In genomic region chr13:107650081-107650701, GRCh38 we compare ENCODE assay signal across 7 cellular contexts.
DNase-seq lines count a peak whose midpoint lies in the region; ATAC-seq and TF ChIP-seq lines count a peak whose summit lies in the region.

No MANE protein-coding gene starts in this region.

- H3K27ac ChIP-seq in GM23338 (ENCODE audit: low read depth): no peak overlapping the region
- no peak overlapping the region for H3K27ac ChIP-seq in ovary

- H3K27me3 Mint-ChIP-seq in GM23338 (ENCODE audit: insufficient read depth, low read depth, poor library complexity): peaks cover 6% of the 10 kb centered on the region

- TF ChIP-seq CTCF in GM12875 (IDR thresholded peaks at IDR 0.05; ENCODE audit: borderline replicate concordance, insufficient read depth, low read depth, low read length) (peak; percentile 88), GM23338 (conservative IDR thresholded peaks at IDR 0.05; ENCODE audit: low read depth in 2 of 2) (peak; percentile 84 to 96), ovary (IDR thresholded peaks at IDR 0.05) (peak in 2 of 3 donors; percentile 22 to 41)

- H3K27me3 ChIP-seq in GM23338 (ENCODE audit: insufficient read depth) (no peaks in the 10 kb centered on the region), ovary (no peaks in the 10 kb centered on the region)

- H3K36me3 ChIP-seq in GM23338 (ENCODE audit: insufficient read depth) (no peaks in the 10 kb centered on the region), ovary (no peaks in the 10 kb centered on the region)

- peaks cover 7% of the 10 kb centered on the region; the same call in 1 of the 2 replicates for H3K79me2 ChIP-seq in GM23338 (replicated peaks; ENCODE audit: insufficient read depth)

- no peak overlapping the region for H3K27ac Mint-ChIP-seq in GM23338

- H3K4me3 ChIP-seq in GM12875 (ENCODE audit: low read depth, low read length) (no peak overlapping the region), GM23338 (no peak overlapping the region), ovary (no peak overlapping the region)

- no peaks in the 10 kb centered on the region for H3K9me3 Mint-ChIP-seq in GM23338

- DNase-seq in GM23338 (ENCODE audit: low spot score) (peak; percentile 83), KG1 (lab: John Stamatoyannopoulos, UW) (peak; percentile 3), foreskin melanocyte (peak; percentile 5), ovary (peak in 4 of 5 donors; percentile 30 to 58 (median 47)), COLO829 (ENCODE audit: low spot score) (no peak)
- DNase-seq in activated CD8-positive, alpha-beta memory T cell treated with anti-CD3 and anti-CD28 coated beads for 24 hours: peak; percentile 60

- peaks cover 10% of the 10 kb centered on the region for H3K4me1 ChIP-seq in GM23338 (ENCODE audit: insufficient read depth)
- peaks cover 1% of the 10 kb centered on the region for H3K4me1 ChIP-seq in ovary (ENCODE audit: insufficient read depth)

- ATAC-seq in GM23338: peak; percentile 99

- H3K36me3 Mint-ChIP-seq in GM23338 (ENCODE audit: low read depth): no peaks in the 10 kb centered on the region

- H3K4me3 Mint-ChIP-seq in GM23338: no peak overlapping the region

- H3K9me3 ChIP-seq in ovary: no peaks in the 10 kb centered on the region

- 24 to 27% (median 26%) methylated on average over 15 of the region's 15 CpGs for WGBS in ovary, 3 donors

- peaks cover 15% of the 10 kb centered on the region for H3K4me1 Mint-ChIP-seq in GM23338

- H3F3A ChIP-seq in GM23338 (replicated peaks; ENCODE audit: low read depth): no peaks in the 10 kb centered on the region

- H4K20me1 ChIP-seq in GM23338 (replicated peaks; ENCODE audit: insufficient read depth): no peaks in the 10 kb centered on the region

- H2AFZ ChIP-seq in GM23338: no peak overlapping the region

- TF ChIP-seq EP300 in ovary (IDR thresholded peaks at IDR 0.05): no peak

- no peak for TF ChIP-seq POLR2A in ovary (IDR thresholded peaks at IDR 0.05)

- intact Hi-C loops in ovary (cut with DNase I): no loop called here

- H3K9me2 ChIP-seq in GM23338 (ENCODE audit: insufficient read depth): no peaks in the 10 kb centered on the region

- no peak overlapping the region for H3K4me2 ChIP-seq in GM23338

TF ChIP-seq in GM23338, 12 proteins besides CTCF, POLR2A, EP300 and RAD21:
- no peak for TF ChIP-seq REST (IDR thresholded peaks at IDR 0.05; ENCODE audit: unreplicated experiment)
- TF ChIP-seq ETS1 (IDR thresholded peaks at IDR 0.05): no peak
- no peak for TF ChIP-seq STAT1 (IDR thresholded peaks at IDR 0.05; ENCODE audit: unreplicated experiment)
- no peak for TF ChIP-seq ZNF462 (CRISPR knock-in tag; IDR thresholded peaks at IDR 0.05)
- TF ChIP-seq ZNF114 (CRISPR knock-in tag; IDR thresholded peaks at IDR 0.05): no peak
- TF ChIP-seq EZH2 (IDR thresholded peaks at IDR 0.05; ENCODE audit: low read depth, unreplicated experiment): no peak
- no peak for TF ChIP-seq NANOG (IDR thresholded peaks at IDR 0.05; ENCODE audit: borderline replicate concordance)
- TF ChIP-seq EZH2phosphoT487 (IDR thresholded peaks at IDR 0.05; ENCODE audit: unreplicated experiment): no peak
- no peak for TF ChIP-seq JUNB (IDR thresholded peaks at IDR 0.05; ENCODE audit: unreplicated experiment)
- TF ChIP-seq CREB1 (CRISPR knock-in tag; IDR thresholded peaks at IDR 0.05; ENCODE audit: low read depth): no peak
- no peak for TF ChIP-seq ZNF331 (CRISPR knock-in tag; IDR thresholded peaks at IDR 0.05; ENCODE audit: low read depth)
- no peak for TF ChIP-seq POLR2AphosphoS5 (IDR thresholded peaks at IDR 0.05; ENCODE audit: low read depth)

Comparison
In these comparisons a context has a peak if more than half of its experiments do, and no peak if none do; other contexts are left out.
1. CTCF ChIP-seq: peak in every context shown above with its lines; median percentile 90 in GM23338; 88 in GM12875; 32 in ovary.